Comparison of ENCODE assay signal across 1 cellular context in genomic region chr5:126365446-126366198, GRCh38.
TF ChIP-seq lines count a peak whose summit lies in the region.

No MANE protein-coding gene starts in this region.

TF ChIP-seq in HepG2, 621 proteins besides CTCF, POLR2A, EP300 and RAD21 (continued from another document):
- TF ChIP-seq ZHX1 (CRISPR knock-in tag; IDR thresholded peaks at IDR 0.05; ENCODE audit: low read depth): no peak
- TF ChIP-seq CBX1 (IDR thresholded peaks at IDR 0.05; ENCODE audit: low read depth): no peak
- TF ChIP-seq ZNF451 (CRISPR knock-in tag; IDR thresholded peaks at IDR 0.05): no peak
- TF ChIP-seq MAFF (IDR thresholded peaks at IDR 0.05; ENCODE audit: low read depth, low read length): no peak
- TF ChIP-seq HOXA5 (CRISPR knock-in tag; IDR thresholded peaks at IDR 0.05): no peak
- no peak for TF ChIP-seq E2F5 (CRISPR knock-in tag; conservative IDR thresholded peaks at IDR 0.05)
- TF ChIP-seq HMGA1 (CRISPR knock-in tag; conservative IDR thresholded peaks at IDR 0.05): no peak
- TF ChIP-seq NR2F6 (IDR thresholded peaks at IDR 0.05): no peak
- TF ChIP-seq NR2F6 (CRISPR knock-in tag; IDR thresholded peaks at IDR 0.05): no peak
- no peak for TF ChIP-seq SKIL (CRISPR knock-in tag; IDR thresholded peaks at IDR 0.05; ENCODE audit: borderline replicate concordance)
- no peak for TF ChIP-seq ARHGAP35 (CRISPR knock-in tag; IDR thresholded peaks at IDR 0.05; ENCODE audit: borderline replicate concordance)
- no peak for TF ChIP-seq POGK (CRISPR knock-in tag; conservative IDR thresholded peaks at IDR 0.05)
- TF ChIP-seq HINFP (CRISPR knock-in tag; IDR thresholded peaks at IDR 0.05; ENCODE audit: low read depth): no peak
- TF ChIP-seq ATF6 (CRISPR knock-in tag; conservative IDR thresholded peaks at IDR 0.05): no peak
- TF ChIP-seq JUN (CRISPR knock-in tag; IDR thresholded peaks at IDR 0.05): no peak
- no peak for TF ChIP-seq IRF2 (CRISPR knock-in tag; IDR thresholded peaks at IDR 0.05)
- no peak for TF ChIP-seq ATF3 (CRISPR knock-in tag; IDR thresholded peaks at IDR 0.05)
- TF ChIP-seq ZNF720 (CRISPR knock-in tag; IDR thresholded peaks at IDR 0.05): no peak
- TF ChIP-seq ZFP36L2 (CRISPR knock-in tag; IDR thresholded peaks at IDR 0.05): no peak
- no peak for TF ChIP-seq ATF4 (CRISPR knock-in tag; IDR thresholded peaks at IDR 0.05)
- TF ChIP-seq ZHX2 (IDR thresholded peaks at IDR 0.05; ENCODE audit: low read depth): no peak
- no peak for TF ChIP-seq ZHX2 (CRISPR knock-in tag; IDR thresholded peaks at IDR 0.05; ENCODE audit: borderline replicate concordance)
- TF ChIP-seq KMT2B (CRISPR knock-in tag; IDR thresholded peaks at IDR 0.05): no peak
- TF ChIP-seq ZNF354B (CRISPR knock-in tag; IDR thresholded peaks at IDR 0.05): no peak
- TF ChIP-seq ZNF773 (CRISPR knock-in tag; IDR thresholded peaks at IDR 0.05; ENCODE audit: borderline replicate concordance): no peak
- TF ChIP-seq ZNF317 (CRISPR knock-in tag; IDR thresholded peaks at IDR 0.05): no peak
- TF ChIP-seq RERE (CRISPR knock-in tag; IDR thresholded peaks at IDR 0.05; ENCODE audit: low read depth): no peak
- TF ChIP-seq FOXA1 (IDR thresholded peaks at IDR 0.05): no peak
- no peak for TF ChIP-seq FOXA1 (CRISPR knock-in tag; IDR thresholded peaks at IDR 0.05)
- TF ChIP-seq ZNF510 (CRISPR knock-in tag; IDR thresholded peaks at IDR 0.05; ENCODE audit: low read depth): no peak
